ENCODE assay signal across 30 cellular contexts in the genomic region with DNA sequence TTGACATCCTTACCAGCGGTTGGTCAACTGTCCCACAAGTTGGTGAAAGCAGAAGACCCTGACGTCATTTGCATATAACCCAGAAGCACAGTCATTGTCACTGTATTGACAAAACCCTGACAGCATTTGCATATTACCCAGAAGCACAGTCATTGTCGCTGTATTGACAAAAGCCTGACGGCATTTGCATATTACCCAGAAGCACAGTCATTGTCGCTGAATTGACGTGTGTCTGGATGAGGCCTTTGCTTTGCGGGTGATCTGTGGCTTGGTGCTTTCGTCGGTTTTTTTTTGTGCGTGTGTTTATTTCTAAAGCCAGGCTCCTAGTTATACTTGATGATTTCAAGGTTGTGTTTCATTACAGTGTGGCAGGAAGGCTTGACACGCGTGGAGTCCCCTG.
"Had no signal": no experiment of that assay in that cellular context is flagged by ENCODE, and none has a peak within 500 bp of the region (broad histone marks: within the 10 kb centered on the region; RNA-seq: fewer than 3 reads in every experiment).

No MANE protein-coding gene starts in this region.

- H3K27me3 ChIP-seq: cardiac muscle cell, Peyer's patch had no signal

- H3K27ac Mint-ChIP-seq: activated CD4-positive, alpha-beta memory T cell treated with anti-CD3 and anti-CD28 coated beads, Interleukin-2, amount 10 ng/mL, durations not matched to agents 7 days and 5 days; activated CD8-positive, alpha-beta memory T cell treated with anti-CD3 and anti-CD28 coated beads, Interleukin-2, amount 10 ng/mL, durations not matched to agents 7 days and 5 days; activated naive CD8-positive, alpha-beta T cell treated with anti-CD3 and anti-CD28 coated beads for 36 hours had no signal

- H3K9me3 Mint-ChIP-seq: activated naive CD8-positive, alpha-beta T cell treated with anti-CD3 and anti-CD28 coated beads for 36 hours; central memory CD8-positive, alpha-beta T cell had no signal

- H3K4me1 Mint-ChIP-seq: activated CD4-positive, alpha-beta memory T cell treated with anti-CD3 and anti-CD28 coated beads, Interleukin-2, amount 10 ng/mL, durations not matched to agents 7 days and 5 days; activated CD8-positive, alpha-beta memory T cell treated with anti-CD3 and anti-CD28 coated beads, Interleukin-2, amount 10 ng/mL, durations not matched to agents 7 days and 5 days; activated naive CD8-positive, alpha-beta T cell treated with anti-CD3 and anti-CD28 coated beads for 36 hours; central memory CD8-positive, alpha-beta T cell had no signal

- ATAC-seq: activated CD8-positive, alpha-beta memory T cell treated with anti-CD3 and anti-CD28 coated beads, Interleukin-2, amount 10 ng/mL, durations not matched to agents 7 days and 5 days; PC-3 had no signal

- H3K36me3 Mint-ChIP-seq: activated CD8-positive, alpha-beta memory T cell treated with anti-CD3 and anti-CD28 coated beads, Interleukin-2, amount 10 ng/mL, durations not matched to agents 7 days and 5 days; activated naive CD8-positive, alpha-beta T cell treated with anti-CD3 and anti-CD28 coated beads for 36 hours had no signal

- H3K4me3 ChIP-seq: cardiac muscle cell, Peyer's patch had no signal

- H3K27me3 Mint-ChIP-seq: activated CD4-positive, alpha-beta memory T cell treated with anti-CD3 and anti-CD28 coated beads, Interleukin-2, amount 10 ng/mL, durations not matched to agents 7 days and 5 days; activated CD8-positive, alpha-beta memory T cell treated with anti-CD3 and anti-CD28 coated beads, Interleukin-2, amount 10 ng/mL, durations not matched to agents 7 days and 5 days; activated naive CD8-positive, alpha-beta T cell treated with anti-CD3 and anti-CD28 coated beads for 36 hours; central memory CD8-positive, alpha-beta T cell had no signal

- DNase-seq: activated CD4-positive, alpha-beta memory T cell treated with anti-CD3 and anti-CD28 coated beads, Interleukin-2, amount 10 ng/mL, durations not matched to agents 7 days and 5 days; activated CD4-positive, alpha-beta T cell treated with anti-CD3 and anti-CD28 coated beads for 1 hour; activated CD4-positive, alpha-beta T cell treated with anti-CD3 and anti-CD28 coated beads for 48 hours; activated CD4-positive, CD25-positive, alpha-beta regulatory T cell; activated CD8-positive, alpha-beta memory T cell treated with anti-CD3 and anti-CD28 coated beads for 24 hours; activated CD8-positive, alpha-beta memory T cell treated with anti-CD3 and anti-CD28 coated beads, Interleukin-2, amount 10 ng/mL, durations not matched to agents 7 days and 5 days; activated CD8-positive, alpha-beta memory T cell treated with anti-CD3 and anti-CD28 coated beads, Interleukin-2, amount 50 U/mL, for 48 hours; activated effector memory CD4-positive, alpha-beta T cell treated with anti-CD3 and anti-CD28 coated beads, Interleukin-2, amount 50 U/mL, for 16 hours; activated naive CD4-positive, alpha-beta T cell; activated naive CD4-positive, alpha-beta T cell treated with anti-CD3 and anti-CD28 coated beads, Interleukin-2, amount 50 U/mL, for 16 hours; activated naive CD8-positive, alpha-beta T cell treated with anti-CD3 and anti-CD28 coated beads for 36 hours; activated T-cell treated with anti-CD3 and anti-CD28 coated beads, Interleukin-2, amount 50 U/mL, for 48 hours; amniotic stem cell; aorta; NCI-H1048; NCI-H1436 treated with DMSO at 0.1 percent for 48 hours; NCI-H1694 treated with DMSO at 0.1 percent for 48 hours; NCI-H2029; NCI-H345; NCI-H524 treated with DMSO at 0.1 percent for 48 hours; PC-3; Peyer's patch; RPMI8226; SW 1271; T-helper 1 cell; T-helper 2 cell; T-helper 9 cell had no signal

- H3K27ac ChIP-seq: cardiac muscle cell, Peyer's patch, VCaP had no signal

- H3K9me3 ChIP-seq: Peyer's patch had no signal

- H3K4me3 Mint-ChIP-seq: activated CD4-positive, alpha-beta memory T cell treated with anti-CD3 and anti-CD28 coated beads, Interleukin-2, amount 10 ng/mL, durations not matched to agents 7 days and 5 days; activated CD8-positive, alpha-beta memory T cell treated with anti-CD3 and anti-CD28 coated beads, Interleukin-2, amount 10 ng/mL, durations not matched to agents 7 days and 5 days; activated naive CD8-positive, alpha-beta T cell treated with anti-CD3 and anti-CD28 coated beads for 36 hours; central memory CD8-positive, alpha-beta T cell had no signal

- H3K36me3 ChIP-seq: cardiac muscle cell, Peyer's patch had no signal

- H3K4me1 ChIP-seq: Peyer's patch had no signal
